In the genomic region with DNA sequence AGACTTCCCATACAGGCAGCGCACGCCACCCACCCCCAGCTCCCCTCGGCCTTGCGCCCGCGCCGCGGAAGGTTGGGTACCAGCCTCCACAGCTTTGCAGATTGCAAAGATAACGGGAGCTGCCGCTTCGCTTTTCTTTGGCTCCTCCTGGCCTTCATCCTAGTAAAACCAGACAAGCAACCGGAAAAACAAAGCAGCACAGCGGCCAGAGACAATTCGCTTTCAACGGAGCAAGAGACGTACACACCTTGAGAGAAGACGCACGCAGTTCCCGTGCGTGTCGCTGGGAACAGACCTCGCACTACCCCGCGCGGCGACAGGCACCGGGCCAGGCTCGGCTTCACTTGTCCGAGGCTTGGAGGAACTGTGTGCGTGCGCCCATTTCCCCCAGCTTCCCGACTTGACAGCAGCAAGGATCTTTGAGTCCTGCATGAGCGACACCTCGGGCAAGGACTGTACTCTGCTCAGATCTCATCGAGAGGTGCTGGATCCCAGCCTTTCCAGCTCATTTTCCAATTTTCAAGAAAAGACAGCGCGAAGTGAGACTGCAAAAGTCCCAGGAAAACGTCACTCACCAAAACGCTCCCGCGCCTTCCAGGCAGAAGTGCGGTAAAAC, we compare ENCODE assay signal across 8 cellular contexts. TPM values are rescaled to one million over a fixed set of nuclear protein-coding genes. Genes with fewer than 3 reads are reported as not detected.
DNase-seq lines count a peak whose midpoint lies in the region; ATAC-seq and TF ChIP-seq lines count a peak whose summit lies in the region.

No MANE protein-coding gene starts in this region.

- H3K36me3 ChIP-seq in NT2/D1 (ENCODE audit: insufficient read depth, insufficient read length, low read length) (no peaks in the 10 kb centered on the region), neural progenitor cell (no peaks in the 10 kb centered on the region)

- peak overlapping the region; percentile 89 for H3K4me3 Mint-ChIP-seq in neural progenitor cell

- H3K4me1 Mint-ChIP-seq in neural progenitor cell, result peaks cover 25% of the 10 kb centered on the region

- H3K4me2 ChIP-seq in neural progenitor cell, result peak overlapping the region; percentile 91

- H3K79me2 ChIP-seq in neural progenitor cell (ENCODE audit: low read depth), result no peaks in the 10 kb centered on the region

- peaks cover 25% of the 10 kb centered on the region for H4K20me1 ChIP-seq in neural progenitor cell (ENCODE audit: low read depth)

- H3K4me3 ChIP-seq in NT2/D1 (ENCODE audit: insufficient read length, low read depth) (peak overlapping the region; percentile 32), epithelial cell of esophagus (ENCODE audit: low read length) (peak overlapping the region; percentile 41), neural progenitor cell (peak overlapping the region; percentile 82)

- H3F3A ChIP-seq in neural progenitor cell (ENCODE audit: low read depth), result peaks cover 31% of the 10 kb centered on the region

- H3K36me3 Mint-ChIP-seq in neural progenitor cell, result no peaks in the 10 kb centered on the region

- no peaks in the 10 kb centered on the region for H3K9me3 Mint-ChIP-seq in neural progenitor cell

- ATAC-seq in HG03135 (IDR thresholded peaks at IDR 0.05; ENCODE audit: unreplicated experiment) (no peak), HG02642 (IDR thresholded peaks at IDR 0.05; ENCODE audit: poor library complexity, unreplicated experiment) (no peak)

- no peaks in the 10 kb centered on the region for H3K9me3 ChIP-seq in NT2/D1 (ENCODE audit: insufficient read depth, low read length)
- H3K9me3 ChIP-seq in neural progenitor cell (ENCODE audit: low read depth), result no peaks in the 10 kb centered on the region

- H3K27ac ChIP-seq in C4-2B (peak overlapping the region; percentile 14; the same call in 1 of the 2 replicates), neural progenitor cell (no peak overlapping the region)

- H3K27me3 Mint-ChIP-seq in neural progenitor cell (ENCODE audit: insufficient read depth, low read depth), result peaks cover 53% of the 10 kb centered on the region

- H3K9ac ChIP-seq in NT2/D1 (ENCODE audit: insufficient read length, low read depth) (peak overlapping the region; percentile 70), neural progenitor cell (no peak overlapping the region)

- TF ChIP-seq CTCF in C4-2B (conservative IDR thresholded peaks at IDR 0.05) (no peak), epithelial cell of esophagus (IDR thresholded peaks at IDR 0.05; ENCODE audit: insufficient read depth, low read depth, low read length, missing control alignments) (no peak), neural progenitor cell (IDR thresholded peaks at IDR 0.05) (no peak)

- H3K27me3 ChIP-seq in NT2/D1 (ENCODE audit: insufficient read depth, insufficient read length), result peaks cover 52% of the 10 kb centered on the region
- peaks cover 80% of the 10 kb centered on the region for H3K27me3 ChIP-seq in neural progenitor cell

- no peak overlapping the region for H3K27ac Mint-ChIP-seq in neural progenitor cell

- no peak for DNase-seq in NT2/D1 (ENCODE audit: low read depth, low spot score)
- peak; percentile 34 for DNase-seq in epithelial cell of esophagus (ENCODE audit: low read depth)
- DNase-seq in neural progenitor cell (ENCODE audit: low spot score), result peak; percentile 33
- no peak for DNase-seq in stimulated activated CD4-positive, alpha-beta T cell treated with anti-CD3 and anti-CD28 coated beads, Interleukin-1b, Interleukin-23, amount 100 ng/mL, for 48 hours
- DNase-seq in NCI-H2107 treated with DMSO at 0.1 percent for 48 hours (lab: John Stamatoyannopoulos, UW; ENCODE audit: unreplicated experiment), result no peak

- H3K4me1 ChIP-seq in NT2/D1 (ENCODE audit: insufficient read depth, insufficient read length) (peaks cover 9% of the 10 kb centered on the region), neural progenitor cell (peaks cover 33% of the 10 kb centered on the region)

- peak overlapping the region; percentile 93 for H2AFZ ChIP-seq in neural progenitor cell (replicated peaks)

RNA-seq across cellular contexts. Expression of a gene that starts 1.0 kb away (rescaled TPM):
- 0.15 and 2.3 TPM in 2 replicates for total RNA-seq in neural progenitor cell (ENCODE audit: low replicate concordance)

Comparison
In these comparisons a context has a peak if more than half of its experiments do, and no peak if none do; other contexts are left out.
1. DNase-seq: peak in epithelial cell of esophagus (single experiment) and neural progenitor cell (single experiment); none in NT2/D1 (single experiment), stimulated activated CD4-positive, alpha-beta T cell treated with anti-CD3 and anti-CD28 coated beads, Interleukin-1b, Interleukin-23, amount 100 ng/mL, for 48 hours (single experiment) and NCI-H2107 treated with DMSO at 0.1 percent for 48 hours (single experiment).
2. H3K4me3 ChIP-seq: peak in every context shown above with its lines; median percentile 82 in neural progenitor cell; 41 in epithelial cell of esophagus; 32 in NT2/D1.